ENCODE assay signal across 1 cellular context in the genomic region with DNA sequence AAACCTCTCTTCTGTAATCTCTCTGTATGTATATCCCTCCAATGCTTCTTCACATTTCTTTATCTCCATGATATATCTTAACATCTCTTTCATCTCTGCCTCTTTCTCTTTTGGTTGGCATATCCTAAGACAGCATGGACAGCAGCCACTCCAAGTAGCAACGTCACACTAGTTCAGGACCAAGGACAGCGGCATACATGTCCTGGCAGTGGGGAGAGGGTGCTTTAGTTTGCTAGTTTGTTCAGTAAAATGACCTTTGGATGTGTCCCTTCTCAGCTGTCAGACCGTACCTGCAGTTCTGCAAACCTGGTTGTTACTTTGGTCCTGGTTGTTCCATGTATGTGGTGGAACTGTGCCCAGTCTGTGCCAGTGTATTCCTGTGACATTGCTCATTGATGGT.
A peak's percentile ranks its signal among the peaks of the same experiment; 100 is the strongest.
TF ChIP-seq lines count a peak whose summit lies in the region.

No MANE protein-coding gene starts in this region.

TF ChIP-seq in WTC11, 78 proteins besides CTCF, POLR2A, EP300 and RAD21 (continued from another document):
- TF ChIP-seq CREB1 (CRISPR knock-in tag; IDR thresholded peaks at IDR 0.05) (peak; percentile 77; the same call in 1 of the 2 replicates), NR3C1 (CRISPR knock-in tag; conservative IDR thresholded peaks at IDR 0.05; ENCODE audit: low read depth) (no peak), FOXP1 (CRISPR knock-in tag; IDR thresholded peaks at IDR 0.05; ENCODE audit: borderline replicate concordance) (peak; percentile 17; the same call in 1 of the 2 replicates), GABPB1 (CRISPR knock-in tag; IDR thresholded peaks at IDR 0.05) (peak; percentile 62), NR2C2 (CRISPR knock-in tag; IDR thresholded peaks at IDR 0.05) (0 out of 2 replicates have a peak, but pooled peaks have one; percentile 49), ZNF121 (CRISPR knock-in tag; IDR thresholded peaks at IDR 0.05) (no peak), AR (CRISPR knock-in tag; IDR thresholded peaks at IDR 0.05) (no peak), E2F4 (CRISPR knock-in tag; IDR thresholded peaks at IDR 0.05; ENCODE audit: borderline replicate concordance, low read depth) (no peak), TCF7 (CRISPR knock-in tag; IDR thresholded peaks at IDR 0.05; ENCODE audit: low read depth) (0 out of 2 replicates have a peak, but pooled peaks have one; percentile 42), FOXP4 (CRISPR knock-in tag; IDR thresholded peaks at IDR 0.05) (peak; percentile 81), ESRRA (CRISPR knock-in tag; IDR thresholded peaks at IDR 0.05; ENCODE audit: borderline replicate concordance) (no peak), SOX15 (CRISPR knock-in tag; IDR thresholded peaks at IDR 0.05) (no peak), FOXJ3 (CRISPR knock-in tag; IDR thresholded peaks at IDR 0.05; ENCODE audit: borderline replicate concordance) (no peak), CBFB (CRISPR knock-in tag; IDR thresholded peaks at IDR 0.05; ENCODE audit: low read depth) (0 out of 2 replicates have a peak, but pooled peaks have one; percentile 36), ZNF138 (CRISPR knock-in tag; conservative IDR thresholded peaks at IDR 0.05) (peak; percentile 67; the same call in 1 of the 2 replicates), TEAD4 (CRISPR knock-in tag; IDR thresholded peaks at IDR 0.05) (peak; percentile 71; the same call in 1 of the 2 replicates)
- TF ChIP-seq, protein P1, sequence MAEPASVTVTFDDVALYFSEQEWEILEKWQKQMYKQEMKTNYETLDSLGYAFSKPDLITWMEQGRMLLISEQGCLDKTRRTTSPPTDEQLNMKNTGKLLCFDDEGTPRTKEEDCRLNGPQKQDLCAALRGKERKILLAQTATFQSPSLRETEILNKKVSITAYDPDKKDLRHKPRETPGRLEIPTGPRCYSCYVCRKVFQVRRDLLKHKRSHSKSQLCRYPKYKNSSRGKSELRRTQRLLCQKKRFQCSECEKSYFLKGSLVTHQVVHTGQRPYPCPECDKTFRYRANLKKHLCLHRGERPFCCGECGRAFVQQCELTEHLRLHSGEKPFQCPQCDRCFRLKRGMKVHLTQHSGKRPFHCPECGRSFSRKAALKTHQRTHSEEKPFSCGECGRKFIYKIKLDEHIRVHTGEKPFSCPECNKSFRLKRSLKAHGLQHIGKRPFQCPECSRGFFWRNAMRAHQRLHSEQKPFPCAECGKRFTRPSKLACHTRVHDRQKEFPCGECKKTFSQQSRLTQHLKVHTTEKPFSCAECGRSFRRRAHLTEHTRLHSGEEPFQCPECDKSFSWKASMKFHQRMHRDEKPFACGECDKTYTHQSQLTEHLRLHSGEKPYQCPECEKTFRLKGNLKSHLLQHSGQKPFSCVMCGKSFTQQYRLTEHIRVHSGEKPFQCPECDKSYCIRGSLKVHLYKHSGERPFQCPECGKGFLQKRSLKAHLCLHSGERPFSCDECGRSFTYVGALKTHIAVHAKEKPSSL (CRISPR knock-in tag; conservative IDR thresholded peaks at IDR 0.05) = no peak
- TF ChIP-seq, protein P2, sequence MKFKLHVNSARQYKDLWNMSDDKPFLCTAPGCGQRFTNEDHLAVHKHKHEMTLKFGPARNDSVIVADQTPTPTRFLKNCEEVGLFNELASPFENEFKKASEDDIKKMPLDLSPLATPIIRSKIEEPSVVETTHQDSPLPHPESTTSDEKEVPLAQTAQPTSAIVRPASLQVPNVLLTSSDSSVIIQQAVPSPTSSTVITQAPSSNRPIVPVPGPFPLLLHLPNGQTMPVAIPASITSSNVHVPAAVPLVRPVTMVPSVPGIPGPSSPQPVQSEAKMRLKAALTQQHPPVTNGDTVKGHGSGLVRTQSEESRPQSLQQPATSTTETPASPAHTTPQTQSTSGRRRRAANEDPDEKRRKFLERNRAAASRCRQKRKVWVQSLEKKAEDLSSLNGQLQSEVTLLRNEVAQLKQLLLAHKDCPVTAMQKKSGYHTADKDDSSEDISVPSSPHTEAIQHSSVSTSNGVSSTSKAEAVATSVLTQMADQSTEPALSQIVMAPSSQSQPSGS (CRISPR knock-in tag; IDR thresholded peaks at IDR 0.05; ENCODE audit: borderline replicate concordance, low read depth) = no peak; the same call in 1 of the 2 replicates
- TF ChIP-seq, protein P3, sequence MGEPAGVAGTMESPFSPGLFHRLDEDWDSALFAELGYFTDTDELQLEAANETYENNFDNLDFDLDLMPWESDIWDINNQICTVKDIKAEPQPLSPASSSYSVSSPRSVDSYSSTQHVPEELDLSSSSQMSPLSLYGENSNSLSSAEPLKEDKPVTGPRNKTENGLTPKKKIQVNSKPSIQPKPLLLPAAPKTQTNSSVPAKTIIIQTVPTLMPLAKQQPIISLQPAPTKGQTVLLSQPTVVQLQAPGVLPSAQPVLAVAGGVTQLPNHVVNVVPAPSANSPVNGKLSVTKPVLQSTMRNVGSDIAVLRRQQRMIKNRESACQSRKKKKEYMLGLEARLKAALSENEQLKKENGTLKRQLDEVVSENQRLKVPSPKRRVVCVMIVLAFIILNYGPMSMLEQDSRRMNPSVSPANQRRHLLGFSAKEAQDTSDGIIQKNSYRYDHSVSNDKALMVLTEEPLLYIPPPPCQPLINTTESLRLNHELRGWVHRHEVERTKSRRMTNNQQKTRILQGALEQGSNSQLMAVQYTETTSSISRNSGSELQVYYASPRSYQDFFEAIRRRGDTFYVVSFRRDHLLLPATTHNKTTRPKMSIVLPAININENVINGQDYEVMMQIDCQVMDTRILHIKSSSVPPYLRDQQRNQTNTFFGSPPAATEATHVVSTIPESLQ (CRISPR knock-in tag; IDR thresholded peaks at IDR 0.05) = no peak
- TF ChIP-seq, protein P4, sequence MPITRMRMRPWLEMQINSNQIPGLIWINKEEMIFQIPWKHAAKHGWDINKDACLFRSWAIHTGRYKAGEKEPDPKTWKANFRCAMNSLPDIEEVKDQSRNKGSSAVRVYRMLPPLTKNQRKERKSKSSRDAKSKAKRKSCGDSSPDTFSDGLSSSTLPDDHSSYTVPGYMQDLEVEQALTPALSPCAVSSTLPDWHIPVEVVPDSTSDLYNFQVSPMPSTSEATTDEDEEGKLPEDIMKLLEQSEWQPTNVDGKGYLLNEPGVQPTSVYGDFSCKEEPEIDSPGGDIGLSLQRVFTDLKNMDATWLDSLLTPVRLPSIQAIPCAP (CRISPR knock-in tag; IDR thresholded peaks at IDR 0.05) = 0 out of 2 replicates have a peak, but pooled peaks have one; percentile 63
TF ChIP-seq in WTC11: peak in this region for 33.
